ENCODE assay signal across 1 cellular context in the genomic region with DNA sequence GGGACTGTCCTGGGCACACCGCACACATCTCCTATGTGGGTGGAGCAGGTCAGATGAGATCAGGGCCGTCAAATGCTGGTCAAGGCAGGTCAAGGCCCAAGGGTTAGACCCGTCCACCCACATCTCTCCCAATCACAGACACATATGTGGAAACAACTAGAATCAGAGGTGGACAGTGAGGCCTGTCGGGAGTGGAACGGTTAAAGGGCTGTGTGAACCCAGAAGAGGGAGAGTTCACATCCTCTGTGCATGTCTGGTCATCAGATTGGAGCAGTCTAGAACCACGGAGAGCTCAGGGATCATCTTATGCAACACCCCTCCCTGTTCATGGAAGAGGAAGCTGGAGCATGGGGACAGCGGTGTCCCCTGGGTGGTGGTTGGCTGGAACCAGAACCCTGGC.
TF ChIP-seq lines count a peak whose summit lies in the region.

No MANE protein-coding gene starts in this region.

TF ChIP-seq in HepG2, 621 proteins besides CTCF, POLR2A, EP300 and RAD21 (continued from another document and continues in another):
- TF ChIP-seq, protein P1, sequence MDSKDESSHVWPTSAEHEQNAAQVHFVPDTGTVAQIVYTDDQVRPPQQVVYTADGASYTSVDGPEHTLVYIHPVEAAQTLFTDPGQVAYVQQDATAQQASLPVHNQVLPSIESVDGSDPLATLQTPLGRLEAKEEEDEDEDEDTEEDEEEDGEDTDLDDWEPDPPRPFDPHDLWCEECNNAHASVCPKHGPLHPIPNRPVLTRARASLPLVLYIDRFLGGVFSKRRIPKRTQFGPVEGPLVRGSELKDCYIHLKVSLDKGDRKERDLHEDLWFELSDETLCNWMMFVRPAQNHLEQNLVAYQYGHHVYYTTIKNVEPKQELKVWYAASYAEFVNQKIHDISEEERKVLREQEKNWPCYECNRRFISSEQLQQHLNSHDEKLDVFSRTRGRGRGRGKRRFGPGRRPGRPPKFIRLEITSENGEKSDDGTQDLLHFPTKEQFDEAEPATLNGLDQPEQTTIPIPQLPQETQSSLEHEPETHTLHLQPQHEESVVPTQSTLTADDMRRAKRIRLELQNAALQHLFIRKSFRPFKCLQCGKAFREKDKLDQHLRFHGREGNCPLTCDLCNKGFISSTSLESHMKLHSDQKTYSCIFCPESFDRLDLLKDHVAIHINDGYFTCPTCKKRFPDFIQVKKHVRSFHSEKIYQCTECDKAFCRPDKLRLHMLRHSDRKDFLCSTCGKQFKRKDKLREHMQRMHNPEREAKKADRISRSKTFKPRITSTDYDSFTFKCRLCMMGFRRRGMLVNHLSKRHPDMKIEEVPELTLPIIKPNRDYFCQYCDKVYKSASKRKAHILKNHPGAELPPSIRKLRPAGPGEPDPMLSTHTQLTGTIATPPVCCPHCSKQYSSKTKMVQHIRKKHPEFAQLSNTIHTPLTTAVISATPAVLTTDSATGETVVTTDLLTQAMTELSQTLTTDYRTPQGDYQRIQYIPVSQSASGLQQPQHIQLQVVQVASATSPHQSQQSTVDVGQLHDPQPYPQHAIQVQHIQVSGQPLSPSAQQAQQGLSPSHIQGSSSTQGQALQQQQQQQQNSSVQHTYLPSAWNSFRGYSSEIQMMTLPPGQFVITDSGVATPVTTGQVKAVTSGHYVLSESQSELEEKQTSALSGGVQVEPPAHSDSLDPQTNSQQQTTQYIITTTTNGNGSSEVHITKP (CRISPR knock-in tag; IDR thresholded peaks at IDR 0.05; ENCODE audit: low read depth): no peak
- peak; percentile 70; the same call in 1 of the 2 replicates for TF ChIP-seq ZMYM3 (CRISPR knock-in tag; IDR thresholded peaks at IDR 0.05)
- no peak for TF ChIP-seq ZNF343 (CRISPR knock-in tag; IDR thresholded peaks at IDR 0.05)
- peak in 1 of 2 experiments; percentile 39; a peak in 1 of 4 replicates for TF ChIP-seq NR2F1 (CRISPR knock-in tag; IDR thresholded peaks at IDR 0.05)
- TF ChIP-seq MLLT10 (CRISPR knock-in tag; IDR thresholded peaks at IDR 0.05): no peak
- no peak for TF ChIP-seq KAT8 (CRISPR knock-in tag; IDR thresholded peaks at IDR 0.05)
- TF ChIP-seq SOX6 (IDR thresholded peaks at IDR 0.05): no peak
- TF ChIP-seq SOX6 (CRISPR knock-in tag; IDR thresholded peaks at IDR 0.05): 0 out of 2 replicates have a peak, but pooled peaks have one; percentile 24
- no peak for TF ChIP-seq ZNF569 (CRISPR knock-in tag; IDR thresholded peaks at IDR 0.05; ENCODE audit: borderline replicate concordance)
- peak; percentile 93 for TF ChIP-seq ZNF652 (CRISPR knock-in tag; IDR thresholded peaks at IDR 0.05; ENCODE audit: borderline replicate concordance, low read depth)
- peak; percentile 75 for TF ChIP-seq RXRA (CRISPR knock-in tag; IDR thresholded peaks at IDR 0.05)
- 0 out of 2 replicates have a peak, but pooled peaks have one; percentile 20 for TF ChIP-seq HMG20B (CRISPR knock-in tag; conservative IDR thresholded peaks at IDR 0.05)
- TF ChIP-seq LCORL (IDR thresholded peaks at IDR 0.05): no peak
- peak; percentile 78 for TF ChIP-seq LCORL (CRISPR knock-in tag; IDR thresholded peaks at IDR 0.05)
- peak; percentile 29; the same call in 1 of the 2 replicates for TF ChIP-seq AHR (CRISPR knock-in tag; IDR thresholded peaks at IDR 0.05)
- peak; percentile 57; the same call in 1 of the 2 replicates for TF ChIP-seq ZNF292 (CRISPR knock-in tag; IDR thresholded peaks at IDR 0.05; ENCODE audit: borderline replicate concordance, low read depth)
- TF ChIP-seq, protein P2, sequence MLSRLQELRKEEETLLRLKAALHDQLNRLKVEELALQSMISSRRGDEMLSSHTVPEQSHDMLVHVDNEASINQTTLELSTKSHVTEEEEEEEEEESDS (CRISPR knock-in tag; IDR thresholded peaks at IDR 0.05; ENCODE audit: borderline replicate concordance): no peak
- 0 out of 2 replicates have a peak, but pooled peaks have one; percentile 55 for TF ChIP-seq FOXC1 (CRISPR knock-in tag; IDR thresholded peaks at IDR 0.05; ENCODE audit: borderline replicate concordance)
- TF ChIP-seq, protein P3, sequence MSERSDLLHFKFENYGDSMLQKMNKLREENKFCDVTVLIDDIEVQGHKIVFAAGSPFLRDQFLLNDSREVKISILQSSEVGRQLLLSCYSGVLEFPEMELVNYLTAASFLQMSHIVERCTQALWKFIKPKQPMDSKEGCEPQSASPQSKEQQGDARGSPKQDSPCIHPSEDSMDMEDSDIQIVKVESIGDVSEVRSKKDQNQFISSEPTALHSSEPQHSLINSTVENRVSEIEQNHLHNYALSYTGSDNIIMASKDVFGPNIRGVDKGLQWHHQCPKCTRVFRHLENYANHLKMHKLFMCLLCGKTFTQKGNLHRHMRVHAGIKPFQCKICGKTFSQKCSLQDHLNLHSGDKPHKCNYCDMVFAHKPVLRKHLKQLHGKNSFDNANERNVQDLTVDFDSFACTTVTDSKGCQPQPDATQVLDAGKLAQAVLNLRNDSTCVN (CRISPR knock-in tag; IDR thresholded peaks at IDR 0.05; ENCODE audit: borderline replicate concordance): peak; percentile 84; the same call in 1 of the 2 replicates
- TF ChIP-seq RNF2 (conservative IDR thresholded peaks at IDR 0.05; ENCODE audit: low read depth): no peak
- TF ChIP-seq, protein P4, sequence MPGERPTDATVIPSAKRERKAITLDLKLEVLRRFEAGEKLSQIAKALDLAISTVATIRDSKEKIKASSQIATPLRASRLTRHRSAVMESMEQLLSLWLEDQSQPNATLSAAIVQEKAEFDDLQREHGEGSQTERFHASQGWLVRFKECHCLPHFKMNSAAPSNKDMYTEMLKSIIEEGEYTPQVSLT (CRISPR knock-in tag; IDR thresholded peaks at IDR 0.05; ENCODE audit: borderline replicate concordance, low read depth): no peak
- no peak for TF ChIP-seq ZNF598 (CRISPR knock-in tag; IDR thresholded peaks at IDR 0.05; ENCODE audit: borderline replicate concordance)
- TF ChIP-seq MXI1 (IDR thresholded peaks at IDR 0.05; ENCODE audit: borderline replicate concordance, low read depth, low read length): peak; percentile 5; the same call in 1 of the 3 replicates
- TF ChIP-seq PITX1 (CRISPR knock-in tag; IDR thresholded peaks at IDR 0.05): peak; percentile 54; the same call in 1 of the 2 replicates
- TF ChIP-seq, protein P5, sequence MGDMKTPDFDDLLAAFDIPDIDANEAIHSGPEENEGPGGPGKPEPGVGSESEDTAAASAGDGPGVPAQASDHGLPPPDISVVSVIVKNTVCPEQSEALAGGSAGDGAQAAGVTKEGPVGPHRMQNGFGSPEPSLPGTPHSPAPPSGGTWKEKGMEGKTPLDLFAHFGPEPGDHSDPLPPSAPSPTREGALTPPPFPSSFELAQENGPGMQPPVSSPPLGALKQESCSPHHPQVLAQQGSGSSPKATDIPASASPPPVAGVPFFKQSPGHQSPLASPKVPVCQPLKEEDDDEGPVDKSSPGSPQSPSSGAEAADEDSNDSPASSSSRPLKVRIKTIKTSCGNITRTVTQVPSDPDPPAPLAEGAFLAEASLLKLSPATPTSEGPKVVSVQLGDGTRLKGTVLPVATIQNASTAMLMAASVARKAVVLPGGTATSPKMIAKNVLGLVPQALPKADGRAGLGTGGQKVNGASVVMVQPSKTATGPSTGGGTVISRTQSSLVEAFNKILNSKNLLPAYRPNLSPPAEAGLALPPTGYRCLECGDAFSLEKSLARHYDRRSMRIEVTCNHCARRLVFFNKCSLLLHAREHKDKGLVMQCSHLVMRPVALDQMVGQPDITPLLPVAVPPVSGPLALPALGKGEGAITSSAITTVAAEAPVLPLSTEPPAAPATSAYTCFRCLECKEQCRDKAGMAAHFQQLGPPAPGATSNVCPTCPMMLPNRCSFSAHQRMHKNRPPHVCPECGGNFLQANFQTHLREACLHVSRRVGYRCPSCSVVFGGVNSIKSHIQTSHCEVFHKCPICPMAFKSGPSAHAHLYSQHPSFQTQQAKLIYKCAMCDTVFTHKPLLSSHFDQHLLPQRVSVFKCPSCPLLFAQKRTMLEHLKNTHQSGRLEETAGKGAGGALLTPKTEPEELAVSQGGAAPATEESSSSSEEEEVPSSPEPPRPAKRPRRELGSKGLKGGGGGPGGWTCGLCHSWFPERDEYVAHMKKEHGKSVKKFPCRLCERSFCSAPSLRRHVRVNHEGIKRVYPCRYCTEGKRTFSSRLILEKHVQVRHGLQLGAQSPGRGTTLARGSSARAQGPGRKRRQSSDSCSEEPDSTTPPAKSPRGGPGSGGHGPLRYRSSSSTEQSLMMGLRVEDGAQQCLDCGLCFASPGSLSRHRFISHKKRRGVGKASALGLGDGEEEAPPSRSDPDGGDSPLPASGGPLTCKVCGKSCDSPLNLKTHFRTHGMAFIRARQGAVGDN (CRISPR knock-in tag; IDR thresholded peaks at IDR 0.05): peak; percentile 68
- TF ChIP-seq NR2F2 (IDR thresholded peaks at IDR 0.05; ENCODE audit: borderline replicate concordance, low read depth): peak; percentile 55
- TF ChIP-seq MIER3 (CRISPR knock-in tag; IDR thresholded peaks at IDR 0.05; ENCODE audit: borderline replicate concordance): no peak
- 0 out of 2 replicates have a peak, but pooled peaks have one; percentile 41 for TF ChIP-seq ZNF430 (CRISPR knock-in tag; IDR thresholded peaks at IDR 0.05)
- TF ChIP-seq, protein P6, sequence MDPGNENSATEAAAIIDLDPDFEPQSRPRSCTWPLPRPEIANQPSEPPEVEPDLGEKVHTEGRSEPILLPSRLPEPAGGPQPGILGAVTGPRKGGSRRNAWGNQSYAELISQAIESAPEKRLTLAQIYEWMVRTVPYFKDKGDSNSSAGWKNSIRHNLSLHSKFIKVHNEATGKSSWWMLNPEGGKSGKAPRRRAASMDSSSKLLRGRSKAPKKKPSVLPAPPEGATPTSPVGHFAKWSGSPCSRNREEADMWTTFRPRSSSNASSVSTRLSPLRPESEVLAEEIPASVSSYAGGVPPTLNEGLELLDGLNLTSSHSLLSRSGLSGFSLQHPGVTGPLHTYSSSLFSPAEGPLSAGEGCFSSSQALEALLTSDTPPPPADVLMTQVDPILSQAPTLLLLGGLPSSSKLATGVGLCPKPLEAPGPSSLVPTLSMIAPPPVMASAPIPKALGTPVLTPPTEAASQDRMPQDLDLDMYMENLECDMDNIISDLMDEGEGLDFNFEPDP (CRISPR knock-in tag; conservative IDR thresholded peaks at IDR 0.05): 0 out of 2 replicates have a peak, but pooled peaks have one; percentile 51
- no peak for TF ChIP-seq MYNN (CRISPR knock-in tag; IDR thresholded peaks at IDR 0.05; ENCODE audit: low read depth)
- no peak for TF ChIP-seq MXD4 (CRISPR knock-in tag; IDR thresholded peaks at IDR 0.05)
- no peak for TF ChIP-seq JUN (CRISPR knock-in tag; IDR thresholded peaks at IDR 0.05)
- TF ChIP-seq MAFG (CRISPR knock-in tag; IDR thresholded peaks at IDR 0.05): no peak
- TF ChIP-seq, protein P7, sequence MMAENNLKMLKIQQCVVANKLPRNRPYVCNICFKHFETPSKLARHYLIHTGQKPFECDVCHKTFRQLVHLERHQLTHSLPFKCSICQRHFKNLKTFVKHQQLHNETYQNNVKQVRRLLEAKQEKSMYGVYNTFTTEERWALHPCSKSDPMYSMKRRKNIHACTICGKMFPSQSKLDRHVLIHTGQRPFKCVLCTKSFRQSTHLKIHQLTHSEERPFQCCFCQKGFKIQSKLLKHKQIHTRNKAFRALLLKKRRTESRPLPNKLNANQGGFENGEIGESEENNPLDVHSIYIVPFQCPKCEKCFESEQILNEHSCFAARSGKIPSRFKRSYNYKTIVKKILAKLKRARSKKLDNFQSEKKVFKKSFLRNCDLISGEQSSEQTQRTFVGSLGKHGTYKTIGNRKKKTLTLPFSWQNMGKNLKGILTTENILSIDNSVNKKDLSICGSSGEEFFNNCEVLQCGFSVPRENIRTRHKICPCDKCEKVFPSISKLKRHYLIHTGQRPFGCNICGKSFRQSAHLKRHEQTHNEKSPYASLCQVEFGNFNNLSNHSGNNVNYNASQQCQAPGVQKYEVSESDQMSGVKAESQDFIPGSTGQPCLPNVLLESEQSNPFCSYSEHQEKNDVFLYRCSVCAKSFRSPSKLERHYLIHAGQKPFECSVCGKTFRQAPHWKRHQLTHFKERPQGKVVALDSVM (CRISPR knock-in tag; IDR thresholded peaks at IDR 0.05): no peak
- TF ChIP-seq ZNF761 (CRISPR knock-in tag; conservative IDR thresholded peaks at IDR 0.05): no peak
- TF ChIP-seq ZNF260 (CRISPR knock-in tag; IDR thresholded peaks at IDR 0.05; ENCODE audit: borderline replicate concordance, low read depth): no peak
- no peak for TF ChIP-seq SIX1 (CRISPR knock-in tag; IDR thresholded peaks at IDR 0.05; ENCODE audit: borderline replicate concordance)
- no peak for TF ChIP-seq SRSF1 (optimal IDR thresholded peaks at IDR 0.05; ENCODE audit: low read depth, low read length)
- TF ChIP-seq KLF15 (CRISPR knock-in tag; IDR thresholded peaks at IDR 0.05; ENCODE audit: borderline replicate concordance): no peak
- TF ChIP-seq SALL1 (CRISPR knock-in tag; IDR thresholded peaks at IDR 0.05): peak; percentile 58
- TF ChIP-seq CBX1 (IDR thresholded peaks at IDR 0.05; ENCODE audit: low read depth): no peak
- TF ChIP-seq ISX (CRISPR knock-in tag; conservative IDR thresholded peaks at IDR 0.05): no peak
- TF ChIP-seq MAF1 (CRISPR knock-in tag; IDR thresholded peaks at IDR 0.05; ENCODE audit: borderline replicate concordance): no peak
- TF ChIP-seq FOXA3 (CRISPR knock-in tag; IDR thresholded peaks at IDR 0.05): no peak
- TF ChIP-seq, protein P8, sequence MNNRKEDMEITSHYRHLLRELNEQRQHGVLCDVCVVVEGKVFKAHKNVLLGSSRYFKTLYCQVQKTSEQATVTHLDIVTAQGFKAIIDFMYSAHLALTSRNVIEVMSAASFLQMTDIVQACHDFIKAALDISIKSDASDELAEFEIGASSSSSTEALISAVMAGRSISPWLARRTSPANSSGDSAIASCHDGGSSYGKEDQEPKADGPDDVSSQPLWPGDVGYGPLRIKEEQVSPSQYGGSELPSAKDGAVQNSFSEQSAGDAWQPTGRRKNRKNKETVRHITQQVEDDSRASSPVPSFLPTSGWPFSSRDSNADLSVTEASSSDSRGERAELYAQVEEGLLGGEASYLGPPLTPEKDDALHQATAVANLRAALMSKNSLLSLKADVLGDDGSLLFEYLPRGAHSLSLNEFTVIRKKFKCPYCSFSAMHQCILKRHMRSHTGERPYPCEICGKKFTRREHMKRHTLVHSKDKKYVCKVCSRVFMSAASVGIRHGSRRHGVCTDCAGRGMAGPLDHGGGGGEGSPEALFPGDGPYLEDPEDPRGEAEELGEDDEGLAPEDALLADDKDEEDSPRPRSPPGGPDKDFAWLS (CRISPR knock-in tag; IDR thresholded peaks at IDR 0.05; ENCODE audit: borderline replicate concordance): no peak
- TF ChIP-seq ZNF7 (CRISPR knock-in tag; IDR thresholded peaks at IDR 0.05): no peak
